ENCODE assay signal across 12 cellular contexts in the genomic region with DNA sequence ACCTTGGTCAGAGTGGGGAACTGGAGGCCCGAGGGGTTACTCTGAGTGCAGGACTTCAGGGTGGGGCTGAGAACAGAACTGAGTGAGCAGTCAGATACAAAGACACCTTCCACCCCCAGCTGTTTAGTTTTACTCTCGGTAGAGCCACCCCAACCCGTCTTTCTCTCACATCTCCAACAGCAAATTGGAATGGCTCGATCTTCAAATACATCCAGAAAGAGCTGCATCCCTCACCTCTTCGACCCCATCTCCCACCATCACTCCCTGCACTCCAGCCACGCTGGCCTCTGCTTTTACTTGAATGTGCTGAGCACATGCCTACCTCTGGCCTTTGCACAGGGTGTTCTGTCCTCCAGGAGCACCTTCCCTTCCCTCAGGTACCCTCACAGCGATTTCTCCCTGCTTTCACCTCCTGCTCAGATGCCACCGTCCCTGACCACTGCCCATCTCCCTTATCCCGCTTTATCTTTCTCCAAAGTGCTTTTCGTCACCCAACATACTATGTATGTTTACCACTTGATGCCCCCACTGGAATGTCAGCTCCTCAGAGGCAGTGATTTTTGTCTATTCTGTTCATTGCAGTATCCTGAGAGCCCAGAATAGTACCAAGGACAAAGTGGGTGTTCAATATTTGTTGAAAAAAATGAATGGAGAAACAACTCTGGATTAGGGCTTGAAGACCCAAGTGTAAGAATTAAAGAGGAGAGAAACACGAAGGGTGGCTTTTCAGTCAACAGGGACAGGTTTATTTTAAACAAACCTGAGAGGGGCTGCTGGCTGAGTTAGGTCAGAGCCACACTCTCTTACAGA.
"Had no signal": no experiment of that assay in that cellular context is flagged by ENCODE, and none has a peak within 500 bp of the region (broad histone marks: within the 10 kb centered on the region; RNA-seq: fewer than 3 reads in every experiment).

No MANE protein-coding gene starts in this region.

- H3K4me3 Mint-ChIP-seq: activated naive CD4-positive, alpha-beta T cell treated with anti-CD3 and anti-CD28 coated beads, Interleukin-2, amount 50 U/mL, for 24 hours; memory B cell; natural killer cell; stimulated activated naive CD8-positive, alpha-beta T cell treated with anti-CD3 and anti-CD28 coated beads, Interleukin-15, amount 100 ng/mL, for 72 hours had no signal

- H3K27me3 ChIP-seq: body of pancreas had no signal

- ATAC-seq: body of pancreas; esophagus mucosa; natural killer cell; stimulated activated naive CD8-positive, alpha-beta T cell treated with anti-CD3 and anti-CD28 coated beads, Interleukin-15, amount 100 ng/mL, for 72 hours had no signal

- H3K9me3 ChIP-seq: body of pancreas had no signal

- DNase-seq: activated CD4-positive, alpha-beta T cell treated with anti-CD3 and anti-CD28 coated beads, Interleukin-2, amount 50 U/mL, for 4 hours; activated CD4-positive, CD25-positive, alpha-beta regulatory T cell; activated T-cell treated with anti-CD3 and anti-CD28 coated beads for 4 hours; amniotic stem cell; body of pancreas; natural killer cell; occipital lobe; stimulated activated CD4-positive, alpha-beta T cell treated with anti-CD3 and anti-CD28 coated beads, Interleukin-12 subunit alpha, Interleukin-12 subunit beta, amount 100 ng/mL, for 4 hours; stimulated activated naive CD8-positive, alpha-beta T cell treated with anti-CD3 and anti-CD28 coated beads, Interleukin-15, amount 100 ng/mL, for 72 hours had no signal

- H3K36me3 Mint-ChIP-seq: natural killer cell had no signal

- H3K4me3 ChIP-seq: body of pancreas had no signal

- H3K27me3 Mint-ChIP-seq: activated naive CD4-positive, alpha-beta T cell treated with anti-CD3 and anti-CD28 coated beads, Interleukin-2, amount 50 U/mL, for 24 hours; memory B cell; stimulated activated naive CD8-positive, alpha-beta T cell treated with anti-CD3 and anti-CD28 coated beads, Interleukin-15, amount 100 ng/mL, for 72 hours had no signal

- H3K27ac Mint-ChIP-seq: activated naive CD4-positive, alpha-beta T cell treated with anti-CD3 and anti-CD28 coated beads, Interleukin-2, amount 50 U/mL, for 24 hours; memory B cell had no signal

- H3K9me3 Mint-ChIP-seq: activated naive CD4-positive, alpha-beta T cell treated with anti-CD3 and anti-CD28 coated beads, Interleukin-2, amount 50 U/mL, for 24 hours; memory B cell; natural killer cell; stimulated activated naive CD8-positive, alpha-beta T cell treated with anti-CD3 and anti-CD28 coated beads, Interleukin-15, amount 100 ng/mL, for 72 hours had no signal
